Comparison of ENCODE assay signal across 11 cellular contexts in the genomic region with DNA sequence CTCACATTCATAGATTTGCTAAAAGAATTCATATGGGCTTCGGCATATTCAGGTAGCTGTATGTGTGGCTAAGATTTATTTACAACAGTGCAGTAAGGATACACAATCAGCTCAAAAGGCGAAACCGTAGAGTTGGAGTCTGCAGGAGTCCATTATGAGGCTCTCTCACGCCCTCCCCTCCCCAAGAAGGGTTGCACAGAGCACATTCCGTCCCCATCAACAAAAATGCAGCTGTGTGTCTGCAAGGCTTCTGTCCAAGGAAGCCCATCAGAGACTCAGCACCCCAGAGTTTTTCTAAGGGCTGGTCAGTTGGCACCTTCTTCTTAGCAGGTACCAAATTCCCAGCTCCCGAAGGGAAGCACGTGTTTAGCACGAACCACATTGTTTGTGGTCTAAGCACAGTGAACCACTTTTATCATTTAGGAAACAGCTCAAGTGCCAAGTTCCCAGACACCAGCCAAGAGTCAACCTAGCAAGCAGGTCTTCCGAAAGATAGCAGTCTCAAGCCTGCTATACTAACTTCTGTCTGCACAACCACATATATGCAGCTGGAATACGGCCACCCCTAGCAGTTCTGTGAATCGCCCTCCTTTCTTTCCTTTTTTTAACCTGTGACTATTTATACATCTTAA. TPM values are rescaled to one million over a fixed set of nuclear protein-coding genes. Genes with fewer than 3 reads are reported as not detected.
DNase-seq lines count a peak whose midpoint lies in the region; ATAC-seq and TF ChIP-seq lines count a peak whose summit lies in the region.
"Had no signal": no experiment of that assay in that cellular context is flagged by ENCODE, and none has a peak within 500 bp of the region (broad histone marks: within the 10 kb centered on the region; RNA-seq: fewer than 3 reads in every experiment).

No MANE protein-coding gene starts in this region.

- H3K27ac ChIP-seq in gastroesophageal sphincter (peak overlapping the region; percentile 19 to 84 (median 77)), psoas muscle (peak overlapping the region; percentile 65)

- TF ChIP-seq POLR2A in gastroesophageal sphincter (IDR thresholded peaks at IDR 0.05), result no peak

- CTCF ChIA-PET in WTC11 (lab: Charles Lee), result interaction anchor here (0.8 to 1.6 kb wide), 8 partner anchors 22 to 420 kb away, joined by 3 to 8 read pairs (median 4); partner anchors contain the start of gene CRISPLD2

- intact Hi-C loops in psoas muscle (cut with DNase I), result no loop called here

- H3K9me3 Mint-ChIP-seq in WTC11, result peaks cover 17% of the 10 kb centered on the region

- POLR2A ChIA-PET in WTC11 (lab: Charles Lee), result interaction anchor here (1.3 kb wide), 1 partner anchor 85 kb away, joined by 8 read pairs; the partner anchor contains the start of gene COTL1

- TF ChIP-seq CTCF in WTC11 (IDR thresholded peaks at IDR 0.05) (no peak), gastroesophageal sphincter (IDR thresholded peaks at IDR 0.05) (no peak), psoas muscle (IDR thresholded peaks at IDR 0.05) (no peak)

- H3K4me1 Mint-ChIP-seq in WTC11, result peaks cover 37% of the 10 kb centered on the region

- peaks cover 3 to 33% (median 22%) of the 10 kb centered on the region in 3 donors for H3K4me1 ChIP-seq in gastroesophageal sphincter
- H3K4me1 ChIP-seq in psoas muscle, result peaks cover 6% of the 10 kb centered on the region

- peak overlapping the region; percentile 39; the same call in 1 of the 2 replicates for H3K27ac Mint-ChIP-seq in WTC11

- no peak for TF ChIP-seq EP300 in gastroesophageal sphincter (IDR thresholded peaks at IDR 0.05)

- H3K36me3 ChIP-seq in gastroesophageal sphincter (no peaks in the 10 kb centered on the region), psoas muscle (ENCODE audit: insufficient read depth in 1 of 2, low read depth in 1 of 2) (no peaks in the 10 kb centered on the region)

- no peak overlapping the region for H3K4me3 Mint-ChIP-seq in WTC11

- no peaks in the 10 kb centered on the region for H3K9me3 ChIP-seq in gastroesophageal sphincter
- H3K9me3 ChIP-seq in psoas muscle, result peaks cover 5% of the 10 kb centered on the region

- no peak overlapping the region for H3K4me3 ChIP-seq in gastroesophageal sphincter
- no peak overlapping the region for H3K4me3 ChIP-seq in psoas muscle

- H3K27me3 Mint-ChIP-seq in WTC11 (ENCODE audit: low read depth), result peaks cover 4% of the 10 kb centered on the region; the same call in 1 of the 2 replicates
- H3K27me3 Mint-ChIP-seq: CD4-positive, alpha-beta memory T cell had no signal

- WGBS in gastroesophageal sphincter (ENCODE audit: low coverage in 1 of 2), 2 donors, result 67 to 81% methylated on average over 6 to 9 of the region's 11 CpGs
- 57 to 73% (median 69%) methylated on average over 11 of the region's 11 CpGs for WGBS in psoas muscle, 3 donors

- DNase-seq in DMS114 treated with DMSO at 0.1 percent for 48 hours (lab: John Stamatoyannopoulos, UW; ENCODE audit: unreplicated experiment), result peak; percentile 41
- no peak for DNase-seq in WTC11 (ENCODE audit: low spot score)
- DNase-seq in psoas muscle, result no peak
- no peak for DNase-seq in stimulated activated CD4-positive, alpha-beta T cell treated with anti-CD3 and anti-CD28 coated beads, Interleukin-4, amount 100 ng/mL, for 24 hours
- no peak for DNase-seq in amniotic stem cell (lab: John Stamatoyannopoulos, UW)
- DNase-seq in activated CD4-positive, alpha-beta T cell treated with anti-CD3 and anti-CD28 coated beads for 4 hours, result no peak
- DNase-seq: activated CD8-positive, alpha-beta memory T cell treated with anti-CD3 and anti-CD28 coated beads, Interleukin-2, amount 50 U/mL, for 48 hours; CD4-positive, alpha-beta memory T cell; NCI-H187 treated with DMSO at 0.1 percent for 48 hours had no signal

- ATAC-seq in WTC11 (no peak), gastroesophageal sphincter (peak; percentile 46), psoas muscle (peak in 2 of 4 donors; percentile 33 to 74), GM18907 (IDR thresholded peaks at IDR 0.05; ENCODE audit: unreplicated experiment) (no peak)

- peaks cover 9% of the 10 kb centered on the region for H3K36me3 Mint-ChIP-seq in WTC11

- H3K27me3 ChIP-seq in gastroesophageal sphincter, result no peaks in the 10 kb centered on the region
- H3K27me3 ChIP-seq in psoas muscle (ENCODE audit: insufficient read depth in 3 of 3, low read length in 2 of 3), result peaks cover 0 to 15% (median 1%) of the 10 kb centered on the region in 3 donors

TF ChIP-seq in WTC11, 78 proteins besides CTCF, POLR2A, EP300 and RAD21 (continues in another document):
- TF ChIP-seq ZNF671 (CRISPR knock-in tag; IDR thresholded peaks at IDR 0.05) (no peak), MXD4 (CRISPR knock-in tag; IDR thresholded peaks at IDR 0.05; ENCODE audit: borderline replicate concordance) (no peak), ESRRA (CRISPR knock-in tag; IDR thresholded peaks at IDR 0.05; ENCODE audit: borderline replicate concordance) (no peak), NFATC4 (CRISPR knock-in tag; IDR thresholded peaks at IDR 0.05) (no peak), E2F4 (CRISPR knock-in tag; IDR thresholded peaks at IDR 0.05; ENCODE audit: borderline replicate concordance, low read depth) (no peak), USF1 (CRISPR knock-in tag; IDR thresholded peaks at IDR 0.05) (no peak), ZNF121 (CRISPR knock-in tag; IDR thresholded peaks at IDR 0.05) (no peak), ZNF281 (CRISPR knock-in tag; IDR thresholded peaks at IDR 0.05) (no peak), CREM (CRISPR knock-in tag; IDR thresholded peaks at IDR 0.05) (no peak), IRF2 (CRISPR knock-in tag; IDR thresholded peaks at IDR 0.05; ENCODE audit: borderline replicate concordance, low read depth) (no peak), MAX (CRISPR knock-in tag; IDR thresholded peaks at IDR 0.05) (no peak), ATF1 (CRISPR knock-in tag; IDR thresholded peaks at IDR 0.05) (no peak), TP53 (CRISPR knock-in tag; IDR thresholded peaks at IDR 0.05) (no peak)
- TF ChIP-seq, protein P1, sequence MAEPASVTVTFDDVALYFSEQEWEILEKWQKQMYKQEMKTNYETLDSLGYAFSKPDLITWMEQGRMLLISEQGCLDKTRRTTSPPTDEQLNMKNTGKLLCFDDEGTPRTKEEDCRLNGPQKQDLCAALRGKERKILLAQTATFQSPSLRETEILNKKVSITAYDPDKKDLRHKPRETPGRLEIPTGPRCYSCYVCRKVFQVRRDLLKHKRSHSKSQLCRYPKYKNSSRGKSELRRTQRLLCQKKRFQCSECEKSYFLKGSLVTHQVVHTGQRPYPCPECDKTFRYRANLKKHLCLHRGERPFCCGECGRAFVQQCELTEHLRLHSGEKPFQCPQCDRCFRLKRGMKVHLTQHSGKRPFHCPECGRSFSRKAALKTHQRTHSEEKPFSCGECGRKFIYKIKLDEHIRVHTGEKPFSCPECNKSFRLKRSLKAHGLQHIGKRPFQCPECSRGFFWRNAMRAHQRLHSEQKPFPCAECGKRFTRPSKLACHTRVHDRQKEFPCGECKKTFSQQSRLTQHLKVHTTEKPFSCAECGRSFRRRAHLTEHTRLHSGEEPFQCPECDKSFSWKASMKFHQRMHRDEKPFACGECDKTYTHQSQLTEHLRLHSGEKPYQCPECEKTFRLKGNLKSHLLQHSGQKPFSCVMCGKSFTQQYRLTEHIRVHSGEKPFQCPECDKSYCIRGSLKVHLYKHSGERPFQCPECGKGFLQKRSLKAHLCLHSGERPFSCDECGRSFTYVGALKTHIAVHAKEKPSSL (CRISPR knock-in tag; conservative IDR thresholded peaks at IDR 0.05), result no peak

RNA-seq across cellular contexts. Expression of gene MEAK7, which starts 28.5 kb away (rescaled TPM):
- total RNA-seq in WTC11 (2021) (14.4 to 16.7 TPM (median 15.3 TPM) in 3 replicates), gastroesophageal sphincter (10 to 100 TPM in 2 of 4 donors, 1 to 10 TPM in 2; 7.9 to 30.5 (median 10.4) TPM), psoas muscle (1 to 10 TPM; 2.2 to 7.1 (median 3.6) TPM)
- polyA plus RNA-seq in psoas muscle, result 1 to 10 TPM; 2.2 to 4.0 (median 2.7) TPM
